In genomic region chr14:69713976-69714716, GRCh38 we compare ENCODE assay signal across 10 cellular contexts. TPM values are rescaled to one million over a fixed set of nuclear protein-coding genes. Genes with fewer than 3 reads are reported as not detected.
DNase-seq lines count a peak whose midpoint lies in the region; ATAC-seq, FAIRE-seq and TF ChIP-seq lines count a peak whose summit lies in the region.
"Had no signal": no experiment of that assay in that cellular context is flagged by ENCODE, and none has a peak within 500 bp of the region (broad histone marks: within the 10 kb centered on the region; RNA-seq: fewer than 3 reads in every experiment).

No MANE protein-coding gene starts in this region.

- H3K4me1 ChIP-seq in CD4-positive, CD25-positive, alpha-beta regulatory T cell (ENCODE audit: control insufficient read depth, insufficient read depth, low read length, poor library complexity, severe bottlenecking): peaks cover 25% of the 10 kb centered on the region
- peaks cover 40% of the 10 kb centered on the region for H3K4me1 ChIP-seq in MM.1S (ENCODE audit: low read length)
- peaks cover 43% of the 10 kb centered on the region for H3K4me1 ChIP-seq in RWPE2 (ENCODE audit: insufficient read depth, poor library complexity, severe bottlenecking)
- H3K4me1 ChIP-seq in left lung: peaks cover 46 to 100% of the 10 kb centered on the region in 2 donors
- H3K4me1 ChIP-seq in SJCRH30: peaks cover 32% of the 10 kb centered on the region
- H3K4me1 ChIP-seq in pancreas: peaks cover 24 to 44% (median 28%) of the 10 kb centered on the region in 3 donors

- H3K36me3 Mint-ChIP-seq in CD4-positive, CD25-positive, alpha-beta regulatory T cell: peaks cover 30% of the 10 kb centered on the region

- H3K36me3 ChIP-seq in CD4-positive, CD25-positive, alpha-beta regulatory T cell (ENCODE audit: control insufficient read depth, insufficient read depth, low read length): peaks cover 40% of the 10 kb centered on the region
- H3K36me3 ChIP-seq in MM.1S (replicated peaks; ENCODE audit: insufficient read depth, low read length): no peaks in the 10 kb centered on the region
- H3K36me3 ChIP-seq in RWPE2 (ENCODE audit: low read depth): peaks cover 15% of the 10 kb centered on the region
- H3K36me3 ChIP-seq in left lung: peaks cover 0 to 47% of the 10 kb centered on the region in 2 donors
- no peaks in the 10 kb centered on the region for H3K36me3 ChIP-seq in SJCRH30
- H3K36me3 ChIP-seq in pancreas: peaks cover 0 to 10% (median 0%) of the 10 kb centered on the region in 3 donors

- H3K4me2 ChIP-seq in MM.1S (ENCODE audit: low read depth, low read length): no peak overlapping the region

- no peak overlapping the region for H3K4me3 Mint-ChIP-seq in CD4-positive, CD25-positive, alpha-beta regulatory T cell

- H3K79me2 ChIP-seq in MM.1S (ENCODE audit: low read length): peaks cover 5% of the 10 kb centered on the region; the same call in 1 of the 2 replicates

- TF ChIP-seq CTCF in MM.1S (IDR thresholded peaks at IDR 0.05; ENCODE audit: low read length): no peak
- TF ChIP-seq CTCF in RWPE2 (IDR thresholded peaks at IDR 0.05; ENCODE audit: poor library complexity, severe bottlenecking): no peak
- no peak for TF ChIP-seq CTCF in left lung (IDR thresholded peaks at IDR 0.05)
- no peak for TF ChIP-seq CTCF in pancreas (IDR thresholded peaks at IDR 0.05)

- H3K9me2 ChIP-seq in MM.1S (replicated peaks; ENCODE audit: insufficient read depth, low read length): no peaks in the 10 kb centered on the region

- H3K27me3 Mint-ChIP-seq in CD4-positive, CD25-positive, alpha-beta regulatory T cell: no peaks in the 10 kb centered on the region

- no peak overlapping the region for H3K4me3 ChIP-seq in CD4-positive, CD25-positive, alpha-beta regulatory T cell (ENCODE audit: low read depth, low read length)
- H3K4me3 ChIP-seq in MM.1S (ENCODE audit: low read length): no peak overlapping the region
- no peak overlapping the region for H3K4me3 ChIP-seq in RWPE2 (ENCODE audit: severe bottlenecking)
- H3K4me3 ChIP-seq in left lung: no peak overlapping the region
- no peak overlapping the region for H3K4me3 ChIP-seq in SJCRH30
- no peak overlapping the region for H3K4me3 ChIP-seq in pancreas

- peaks cover 15% of the 10 kb centered on the region for H3F3A ChIP-seq in MM.1S (ENCODE audit: insufficient read depth, low read length)

- H3K9me3 ChIP-seq in CD4-positive, CD25-positive, alpha-beta regulatory T cell (ENCODE audit: control insufficient read depth in 2 of 2, low read length in 2 of 2): no peaks in the 10 kb centered on the region
- H3K9me3 ChIP-seq in MM.1S (replicated peaks; ENCODE audit: insufficient read depth, low read length) (no peaks in the 10 kb centered on the region), RWPE2 (ENCODE audit: severe bottlenecking) (no peaks in the 10 kb centered on the region), left lung (no peaks in the 10 kb centered on the region), SJCRH30 (replicated peaks) (no peaks in the 10 kb centered on the region), pancreas (no peaks in the 10 kb centered on the region)

- no peak for FAIRE-seq in pancreas (lab: Jason Lieb, UNC)

- H3K27me3 ChIP-seq in CD4-positive, CD25-positive, alpha-beta regulatory T cell (ENCODE audit: control insufficient read depth, insufficient read depth, low read length): no peaks in the 10 kb centered on the region
- H3K27me3 ChIP-seq in MM.1S (replicated peaks; ENCODE audit: insufficient read depth, low read length) (no peaks in the 10 kb centered on the region), RWPE2 (ENCODE audit: insufficient read depth, poor library complexity, severe bottlenecking) (no peaks in the 10 kb centered on the region), left lung (no peaks in the 10 kb centered on the region), SJCRH30 (no peaks in the 10 kb centered on the region), pancreas (no peaks in the 10 kb centered on the region)

- no peaks in the 10 kb centered on the region for H3K9me3 Mint-ChIP-seq in CD4-positive, CD25-positive, alpha-beta regulatory T cell

- peaks cover 5 to 46% (median 33%) of the 10 kb centered on the region in 4 donors for H3K4me1 Mint-ChIP-seq in CD4-positive, CD25-positive, alpha-beta regulatory T cell

- H2AFZ ChIP-seq in MM.1S (ENCODE audit: low read length): no peak overlapping the region

- no peak for DNase-seq in CD4-positive, CD25-positive, alpha-beta regulatory T cell
- DNase-seq in MM.1S: no peak
- no peak for DNase-seq in RWPE2 (ENCODE audit: low spot score)
- no peak for DNase-seq in left lung
- no peak for DNase-seq in activated effector memory CD4-positive, alpha-beta T cell treated with anti-CD3 and anti-CD28 coated beads, Interleukin-2, amount 50 U/mL, for 16 hours
- DNase-seq in SJCRH30: no peak
- no peak for DNase-seq in pancreas
- DNase-seq: activated CD4-positive, CD25-positive, alpha-beta regulatory T cell treated with anti-CD3 and anti-CD28 coated beads, Interleukin-2, amount 50 U/mL, for 72 hours; stimulated activated CD8-positive, alpha-beta memory T cell treated with anti-CD3 and anti-CD28 coated beads, Interleukin-4, amount 100 ng/mL, for 48 hours had no signal

- no peaks in the 10 kb centered on the region for H4K20me1 ChIP-seq in MM.1S (ENCODE audit: insufficient read depth, low read length)

- H3K9ac ChIP-seq in MM.1S (ENCODE audit: low read length): no peak overlapping the region

- no peak overlapping the region for H3K27ac ChIP-seq in CD4-positive, CD25-positive, alpha-beta regulatory T cell (ENCODE audit: insufficient read depth, low read length, poor library complexity, severe bottlenecking)
- H3K27ac ChIP-seq in MM.1S (ENCODE audit: low read length) (peak overlapping the region; percentile 85; the same call in 1 of the 2 replicates), RWPE2 (ENCODE audit: poor library complexity, severe bottlenecking) (peak overlapping the region; percentile 93), left lung (peak overlapping the region; percentile 72 to 86), SJCRH30 (no peak overlapping the region), pancreas (peak overlapping the region in 1 of 4 donors; percentile 53)

- 72 to 76% methylated on average over 9 of the region's 9 CpGs for WGBS in pancreas, 2 donors

- peak overlapping the region in 2 of 3 donors; percentile 6 to 56 for H3K27ac Mint-ChIP-seq in CD4-positive, CD25-positive, alpha-beta regulatory T cell

- intact Hi-C loops in left lung (cut with DNase I): no loop called here
- intact Hi-C loops in pancreas (cut with DNase I): loop anchor here in 1 of 3 donors (10.0 kb wide), 1 partner anchor 49 kb away; no protein-coding TSS in a partner anchor

- ATAC-seq in CD4-positive, CD25-positive, alpha-beta regulatory T cell (ENCODE audit: low read depth in 2 of 2): no peak
- ATAC-seq in RWPE2 (ENCODE audit: low read depth): no peak
- ATAC-seq in left lung: no peak
- no peak for ATAC-seq in GM19351 (IDR thresholded peaks at IDR 0.05; ENCODE audit: unreplicated experiment)
- no peak for ATAC-seq in pancreas

RNA-seq across cellular contexts. Expression of gene SRSF5, which starts 52.8 kb away (rescaled TPM):
- total RNA-seq in CD4-positive, CD25-positive, alpha-beta regulatory T cell: 1,477 TPM
- polyA plus RNA-seq in CD4-positive, CD25-positive, alpha-beta regulatory T cell: 1,000 to 10,000 TPM in 3 of 4 donors, 100 to 1,000 TPM in 1; 909 to 1,385 (median 1,115) TPM
- total RNA-seq in left lung: 100 to 1,000 TPM; 188 to 199 TPM
- 144 and 173 TPM in 2 replicates for total RNA-seq in SJCRH30 (2014; rRNA removed; shearing (Covaris generic))
- 100 to 1,000 TPM in 3 of 6 donors, 10 to 100 TPM in 3; 78.0 to 142 (median 113) TPM for total RNA-seq in pancreas
- polyA plus RNA-seq in pancreas: 100 to 1,000 TPM; 196 to 314 TPM

Comparison
In these comparisons a context has a peak if more than half of its experiments do, and no peak if none do; other contexts are left out.
1. H3K27ac ChIP-seq: peak in MM.1S (single experiment), RWPE2 (single experiment) and left lung (2 of 2); none in CD4-positive, CD25-positive, alpha-beta regulatory T cell (single experiment) and SJCRH30 (single experiment).